ENCODE assay signal across 8 cellular contexts in genomic region chr5:126868961-126869451, GRCh38.
DNase-seq lines count a peak whose midpoint lies in the region; ATAC-seq, FAIRE-seq and TF ChIP-seq lines count a peak whose summit lies in the region.

No MANE protein-coding gene starts in this region.

- H3K9me3 ChIP-seq in BE2C (no peaks in the 10 kb centered on the region), HUES64 (ENCODE audit: insufficient read depth, low read depth, low read length) (no peaks in the 10 kb centered on the region), kidney (ENCODE audit: control insufficient read depth in 1 of 2, low read length in 2 of 2) (no peaks in the 10 kb centered on the region), thymus (ENCODE audit: control insufficient read depth) (no peaks in the 10 kb centered on the region), gastroesophageal sphincter (no peaks in the 10 kb centered on the region)

- H3K27me3 ChIP-seq in BE2C (no peaks in the 10 kb centered on the region), HUES64 (ENCODE audit: insufficient read depth, low read length) (no peaks in the 10 kb centered on the region), thymus (ENCODE audit: control insufficient read depth, insufficient read depth) (no peaks in the 10 kb centered on the region), gastroesophageal sphincter (peaks cover 49% of the 10 kb centered on the region)

- H3K9ac ChIP-seq in HUES64 (ENCODE audit: low read depth, low read length) (no peak overlapping the region), kidney (ENCODE audit: low read length in 2 of 2) (no peak overlapping the region)

- TF ChIP-seq CTCF in BE2C (IDR thresholded peaks at IDR 0.05; ENCODE audit: low read depth, low read length) (no peak), astrocyte of the cerebellum (IDR thresholded peaks at IDR 0.05; ENCODE audit: low read depth, low read length, missing control alignments) (no peak), kidney (IDR thresholded peaks at IDR 0.05; ENCODE audit: borderline replicate concordance, extremely low read depth, insufficient read depth) (no peak), gastroesophageal sphincter (IDR thresholded peaks at IDR 0.05) (no peak)

- DNase-seq in BE2C = peak; percentile 44
- no peak for DNase-seq in astrocyte of the cerebellum (ENCODE audit: low read depth)
- DNase-seq in kidney = no peak

- TF ChIP-seq POLR2A in gastroesophageal sphincter (IDR thresholded peaks at IDR 0.05) = no peak

- H3K27ac ChIP-seq in HUES64 (ENCODE audit: low read depth, low read length) = no peak overlapping the region
- H3K27ac ChIP-seq in kidney (ENCODE audit: low read depth in 2 of 2, low read length in 2 of 2) = no peak overlapping the region
- H3K27ac ChIP-seq in thymus (ENCODE audit: low read depth) = no peak overlapping the region
- no peak overlapping the region for H3K27ac ChIP-seq in gastroesophageal sphincter

- peak overlapping the region; percentile 64 for H3K4me3 ChIP-seq in BE2C (ENCODE audit: low read depth, low read length)
- H3K4me3 ChIP-seq in HUES64 (ENCODE audit: low read length) = peak overlapping the region; percentile 50
- peak overlapping the region; percentile 26 for H3K4me3 ChIP-seq in astrocyte of the cerebellum (ENCODE audit: low read depth, low read length)
- H3K4me3 ChIP-seq in kidney (ENCODE audit: low read length in 2 of 2) = peak overlapping the region; percentile 19 to 41
- peak overlapping the region; percentile 51 for H3K4me3 ChIP-seq in thymus (ENCODE audit: low read length)
- H3K4me3 ChIP-seq in gastroesophageal sphincter = no peak overlapping the region

- no peak for TF ChIP-seq EP300 in gastroesophageal sphincter (IDR thresholded peaks at IDR 0.05)

- 19% methylated on average over 23 of the region's 23 CpGs for WGBS in HUES64
- 3% methylated on average over 23 of the region's 23 CpGs for WGBS in thymus
- WGBS in gastroesophageal sphincter (ENCODE audit: low coverage in 1 of 2), 2 donors = 6 to 9% methylated on average over 7 to 16 of the region's 23 CpGs

- intact Hi-C loops in kidney (cut with DNase I) = no loop called here

- no peak for FAIRE-seq in kidney (lab: Jason Lieb, UNC)

- in situ Hi-C loops in astrocyte of the cerebellum (cut with HindIII; ENCODE audit: low sequenced_read_pairs) = no loop called here

- ATAC-seq in GM19455 (IDR thresholded peaks at IDR 0.05; ENCODE audit: unreplicated experiment) = peak; percentile 74
- ATAC-seq in gastroesophageal sphincter = no peak
- no peak for ATAC-seq in HG03469 (IDR thresholded peaks at IDR 0.05; ENCODE audit: unreplicated experiment)

- H3K4me1 ChIP-seq in BE2C = no peaks in the 10 kb centered on the region; the same call in 1 of the 2 replicates
- peaks cover 14% of the 10 kb centered on the region; the same call in 1 of the 2 replicates for H3K4me1 ChIP-seq in HUES64 (ENCODE audit: insufficient read depth, low read length)
- H3K4me1 ChIP-seq in kidney (ENCODE audit: control insufficient read depth in 1 of 2, insufficient read depth in 1 of 2, low read depth in 1 of 2, low read length in 2 of 2) = peaks cover 0 to 6% of the 10 kb centered on the region in 2 donors
- peaks cover 7% of the 10 kb centered on the region for H3K4me1 ChIP-seq in thymus (ENCODE audit: control insufficient read depth, insufficient read depth, low read length)
- peaks cover 0 to 8% (median 4%) of the 10 kb centered on the region in 3 donors for H3K4me1 ChIP-seq in gastroesophageal sphincter

- H3K36me3 ChIP-seq in BE2C (peaks cover 4% of the 10 kb centered on the region; the same call in 1 of the 2 replicates), HUES64 (ENCODE audit: insufficient read depth, low read length) (no peaks in the 10 kb centered on the region), kidney (ENCODE audit: control insufficient read depth in 1 of 2, insufficient read depth in 2 of 2, low read length in 2 of 2) (no peaks in the 10 kb centered on the region), thymus (ENCODE audit: control insufficient read depth, insufficient read depth) (peaks cover 6% of the 10 kb centered on the region), gastroesophageal sphincter (no peaks in the 10 kb centered on the region)

Comparison
In these comparisons a context has a peak if more than half of its experiments do, and no peak if none do; other contexts are left out.
1. H3K4me3 ChIP-seq: peak in BE2C (single experiment), HUES64 (single experiment), astrocyte of the cerebellum (single experiment), kidney (2 of 2) and thymus (single experiment); none in gastroesophageal sphincter (0 of 2).